Comparison of ENCODE assay signal across 1 cellular context in genomic region chr1:32351077-32351858, GRCh38.
TF ChIP-seq lines count a peak whose summit lies in the region.

No MANE protein-coding gene starts in this region.

TF ChIP-seq in K562, 482 proteins besides CTCF, POLR2A, EP300 and RAD21 (continued from another document and continues in another):
- TF ChIP-seq CREB3L1 (IDR thresholded peaks at IDR 0.05; ENCODE audit: borderline replicate concordance, low read depth), result no peak
- peak; percentile 81 for TF ChIP-seq ARID4B (CRISPR knock-in tag; IDR thresholded peaks at IDR 0.05)
- TF ChIP-seq ZNF133 (CRISPR knock-in tag; IDR thresholded peaks at IDR 0.05), result peak; percentile 73; the same call in 1 of the 2 replicates
- TF ChIP-seq MCM2 (IDR thresholded peaks at IDR 0.05; ENCODE audit: low read depth), result no peak
- TF ChIP-seq ZNF280B (CRISPR knock-in tag; IDR thresholded peaks at IDR 0.05), result no peak
- TF ChIP-seq ZNF253 (CRISPR knock-in tag; conservative IDR thresholded peaks at IDR 0.05), result no peak
- TF ChIP-seq ETV6 (IDR thresholded peaks at IDR 0.05; ENCODE audit: borderline replicate concordance in 1 of 2, low read depth in 2 of 2, low read length in 1 of 2), result no peak; a peak in 1 of 4 replicates
- no peak for TF ChIP-seq ETV6 (CRISPR knock-in tag; IDR thresholded peaks at IDR 0.05; ENCODE audit: borderline replicate concordance)
- no peak for TF ChIP-seq ZBTB8A (IDR thresholded peaks at IDR 0.05; ENCODE audit: partially characterized antibody)
- 0 out of 2 replicates have a peak, but pooled peaks have one; percentile 27 for TF ChIP-seq ATF2 (CRISPR knock-in tag; IDR thresholded peaks at IDR 0.05)
- peak; percentile 88 for TF ChIP-seq ZNF175 (CRISPR knock-in tag; IDR thresholded peaks at IDR 0.05; ENCODE audit: low read depth)
- no peak for TF ChIP-seq MAFG (tag; conservative IDR thresholded peaks at IDR 0.05)
- TF ChIP-seq LEF1 (IDR thresholded peaks at IDR 0.05), result 0 out of 2 replicates have a peak, but pooled peaks have one; percentile 29
- no peak for TF ChIP-seq SREBF1 (IDR thresholded peaks at IDR 0.05; ENCODE audit: borderline replicate concordance, low read depth, low read length)
- TF ChIP-seq TFAM (CRISPR knock-in tag; conservative IDR thresholded peaks at IDR 0.05), result no peak
- peak; percentile 88 for TF ChIP-seq HNRNPK (IDR thresholded peaks at IDR 0.05; ENCODE audit: low read depth, low read length, poor library complexity, severe bottlenecking)
- TF ChIP-seq RNF2 (IDR thresholded peaks at IDR 0.05), result peak; percentile 99
- peak; percentile 91 for TF ChIP-seq MITF (IDR thresholded peaks at IDR 0.05)
- no peak; the same call in 1 of the 2 replicates for TF ChIP-seq NFE2 (IDR thresholded peaks at IDR 0.05; ENCODE audit: low read depth)
- TF ChIP-seq YBX1 (IDR thresholded peaks at IDR 0.05), result no peak
- no peak for TF ChIP-seq HDAC3 (IDR thresholded peaks at IDR 0.05; ENCODE audit: borderline replicate concordance, partially characterized antibody)
- peak in 1 of 2 experiments; percentile 69 for TF ChIP-seq TRIM24 (IDR thresholded peaks at IDR 0.05)
- TF ChIP-seq FOXJ3 (CRISPR knock-in tag; IDR thresholded peaks at IDR 0.05), result no peak
- no peak for TF ChIP-seq SMAD3 (CRISPR knock-in tag; conservative IDR thresholded peaks at IDR 0.05)
- TF ChIP-seq KHSRP (IDR thresholded peaks at IDR 0.05), result no peak
- no peak for TF ChIP-seq PATZ1 (CRISPR knock-in tag; IDR thresholded peaks at IDR 0.05; ENCODE audit: borderline replicate concordance)
- TF ChIP-seq ZBTB34 (CRISPR knock-in tag; IDR thresholded peaks at IDR 0.05), result no peak; the same call in 1 of the 2 replicates
- no peak for TF ChIP-seq SMARCC2 (IDR thresholded peaks at IDR 0.05; ENCODE audit: low read depth)
- peak; percentile 50 for TF ChIP-seq KAT2B (IDR thresholded peaks at IDR 0.05; ENCODE audit: low read depth, low read length)
- no peak for TF ChIP-seq MYBL2 (IDR thresholded peaks at IDR 0.05; ENCODE audit: low read depth)
- TF ChIP-seq MYBL2 (CRISPR knock-in tag; IDR thresholded peaks at IDR 0.05; ENCODE audit: borderline replicate concordance), result no peak
- no peak for TF ChIP-seq FOSL1 (tag; conservative IDR thresholded peaks at IDR 0.05)
- no peak for TF ChIP-seq ZNF609 (CRISPR knock-in tag; IDR thresholded peaks at IDR 0.05; ENCODE audit: borderline replicate concordance)
- no peak for TF ChIP-seq RFX5 (IDR thresholded peaks at IDR 0.05; ENCODE audit: low read depth, low read length)
- TF ChIP-seq CBX5 (IDR thresholded peaks at IDR 0.05; ENCODE audit: borderline replicate concordance, low read depth), result peak; percentile 20
- TF ChIP-seq ZBTB9 (CRISPR knock-in tag; IDR thresholded peaks at IDR 0.05), result peak; percentile 86; the same call in 1 of the 2 replicates
- TF ChIP-seq ID3 (CRISPR knock-in tag; IDR thresholded peaks at IDR 0.05), result no peak
- peak; percentile 87 for TF ChIP-seq ID3 (tag; IDR thresholded peaks at IDR 0.05)
